Comparison of ENCODE assay signal across 8 cellular contexts in genomic region chr16:89330177-89330856, GRCh38.
DNase-seq lines count a peak whose midpoint lies in the region; ATAC-seq and TF ChIP-seq lines count a peak whose summit lies in the region.

No MANE protein-coding gene starts in this region.

- no peak overlapping the region for H3K4ac ChIP-seq in neuronal stem cell (ENCODE audit: low read length)

- no peak overlapping the region for H2BK15ac ChIP-seq in neuronal stem cell (ENCODE audit: low read length)

- no peak overlapping the region for H2AK5ac ChIP-seq in neuronal stem cell (ENCODE audit: low read depth, low read length)

- H3K79me1 ChIP-seq in neuronal stem cell (ENCODE audit: low read depth, low read length) = peaks cover 14% of the 10 kb centered on the region

- H3K9ac ChIP-seq in neuronal stem cell (ENCODE audit: low read depth, low read length, poor library complexity) = no peak overlapping the region

- in situ Hi-C loops in Panc1 (cut with HindIII; ENCODE audit: low pct_unique_long_range_greater_than_20kb, low sequenced_read_pairs) = no loop called here

- no CpG with 5 or more reads among the region's 25 CpGs for WGBS in neuronal stem cell (ENCODE audit: extremely low coverage in 2 of 2, insufficient read length in 2 of 2, insufficient replicate concordance in 1 of 2), 2 donors

- peak overlapping the region; percentile 44 for H3K23ac ChIP-seq in neuronal stem cell (ENCODE audit: low read depth, low read length, poor library complexity)

- H2BK5ac ChIP-seq in neuronal stem cell (ENCODE audit: low read length) = no peak overlapping the region

- DNase-seq in ELF-1 (ENCODE audit: low read depth, low spot score) (peak; percentile 82), Panc1 (ENCODE audit: low read depth, low spot score) (no peak), neuronal stem cell (ENCODE audit: low spot score) (no peak), HUDEP-2 (lab: John Stamatoyannopoulos, UW; ENCODE audit: unreplicated experiment in 76 of 76) (no peak), NCI-H1694 (lab: John Stamatoyannopoulos, UW) (no peak), HEK293T (ENCODE audit: extremely low spot score) (no peak), SJCRH30 (no peak)
- DNase-seq in effector CD4-positive, alpha-beta T cell = peak; percentile 28

- H2AFZ ChIP-seq in neuronal stem cell (ENCODE audit: low read length) = no peak overlapping the region

- H2BK120ac ChIP-seq in neuronal stem cell (ENCODE audit: low read depth, low read length) = no peak overlapping the region

- no peak overlapping the region for H4K8ac ChIP-seq in neuronal stem cell (ENCODE audit: low read depth, low read length)

- no TSS peak for BruUV-seq in Panc1 (replicated peaks; lab: Mats Ljungman, UMichigan)

- CTCF ChIA-PET in Panc1 (lab: Charles Lee) = interaction anchor here (0.6 kb wide), 1 partner anchor 28 kb away, joined by 3 read pairs; no protein-coding TSS in a partner anchor
- CTCF ChIA-PET in HEK293T (lab: Yijun Ruan, JAX) = no interaction called here

- intact Hi-C loops in Panc1 (cut with micrococcal nuclease; ENCODE audit: unreplicated experiment) = loop anchor here (10.0 kb wide), 1 partner anchor 174 kb away; the partner anchor contains the start of gene SPG7

- POLR2A ChIA-PET in Panc1 (lab: Charles Lee) = interaction anchor here (0.5 kb wide), 1 partner anchor 138 kb away, joined by 3 read pairs; no protein-coding TSS in a partner anchor
- POLR2A ChIA-PET in HEK293T (lab: Yijun Ruan, JAX) = no interaction called here

- TF ChIP-seq CTCF in Panc1 (IDR thresholded peaks at IDR 0.05) = no peak

- H3K4me1 ChIP-seq in Panc1 (ENCODE audit: control insufficient read depth, insufficient read depth, low read length) (peaks cover 87% of the 10 kb centered on the region), neuronal stem cell (ENCODE audit: control insufficient read depth in 2 of 2, insufficient read depth in 1 of 2, low read depth in 1 of 2, low read length in 2 of 2) (peaks cover 32 to 42% of the 10 kb centered on the region in 2 donors), SJCRH30 (peaks cover 23% of the 10 kb centered on the region; the same call in 1 of the 2 replicates)

- H4K91ac ChIP-seq in neuronal stem cell (ENCODE audit: low read depth, low read length, poor library complexity) = no peak overlapping the region

- ATAC-seq in Panc1 = peak; percentile 79

- no peak overlapping the region for H3K18ac ChIP-seq in neuronal stem cell (ENCODE audit: low read length)

- H2BK12ac ChIP-seq in neuronal stem cell (ENCODE audit: low read length) = no peak overlapping the region

- peak overlapping the region; percentile 85 for H3K27ac ChIP-seq in Panc1 (ENCODE audit: low read length)
- no peak overlapping the region for H3K27ac ChIP-seq in neuronal stem cell (replicated peaks; ENCODE audit: low read length)
- H3K27ac ChIP-seq in SJCRH30 = no peak overlapping the region

- H3K9me3 ChIP-seq in Panc1 (ENCODE audit: control insufficient read depth, insufficient read depth, low read depth, low read length) = no peaks in the 10 kb centered on the region
- no peaks in the 10 kb centered on the region for H3K9me3 ChIP-seq in neuronal stem cell (replicated peaks in 1 of 2; ENCODE audit: control insufficient read depth in 2 of 2, insufficient read depth in 1 of 2, low read depth in 1 of 2, low read length in 2 of 2)
- H3K9me3 ChIP-seq in SJCRH30 (replicated peaks) = no peaks in the 10 kb centered on the region

- H3K4me2 ChIP-seq in neuronal stem cell (ENCODE audit: insufficient read depth, low read length, poor library complexity, severe bottlenecking) = no peak overlapping the region

- peak overlapping the region; percentile 3 to 27; a peak in 2 of 4 replicates for H3K4me3 ChIP-seq in Panc1 (ENCODE audit: low read depth in 2 of 2, low read length in 2 of 2)
- no peak overlapping the region for H3K4me3 ChIP-seq in neuronal stem cell (ENCODE audit: low read length in 2 of 2)
- no peak overlapping the region for H3K4me3 ChIP-seq in SJCRH30

- H3K36me3 ChIP-seq in Panc1 (ENCODE audit: control insufficient read depth, insufficient read depth, low read length) (no peaks in the 10 kb centered on the region), neuronal stem cell (replicated peaks in 1 of 2; ENCODE audit: control insufficient read depth in 2 of 2, insufficient read depth in 2 of 2, low read length in 2 of 2) (peaks cover 2 to 10% of the 10 kb centered on the region in 2 donors), SJCRH30 (no peaks in the 10 kb centered on the region)

- no peak overlapping the region for H3K14ac ChIP-seq in neuronal stem cell (ENCODE audit: low read length)

- H3K27me3 ChIP-seq in Panc1 (ENCODE audit: control insufficient read depth, insufficient read depth, low read length) (no peaks in the 10 kb centered on the region), neuronal stem cell (ENCODE audit: control insufficient read depth in 3 of 3, insufficient read depth in 3 of 3, low read depth in 1 of 3, low read length in 3 of 3) (no peaks in the 10 kb centered on the region), SJCRH30 (no peaks in the 10 kb centered on the region)

TF ChIP-seq in HEK293T, 16 proteins besides CTCF, POLR2A, EP300 and RAD21:
- TF ChIP-seq FOXA1 (IDR thresholded peaks at IDR 0.05) = no peak
- no peak for TF ChIP-seq ZNF384 (IDR thresholded peaks at IDR 0.05)
- TF ChIP-seq FOXM1 (IDR thresholded peaks at IDR 0.05; ENCODE audit: borderline replicate concordance) = no peak
- TF ChIP-seq TARDBP (IDR thresholded peaks at IDR 0.05) = no peak
- TF ChIP-seq PKNOX1 (IDR thresholded peaks at IDR 0.05) = no peak
- no peak for TF ChIP-seq L3MBTL2 (conservative IDR thresholded peaks at IDR 0.05)
- no peak for TF ChIP-seq SUZ12 (IDR thresholded peaks at IDR 0.05)
- TF ChIP-seq NFRKB (IDR thresholded peaks at IDR 0.05) = no peak
- TF ChIP-seq FOXK2 (IDR thresholded peaks at IDR 0.05) = no peak
- no peak for TF ChIP-seq LEF1 (IDR thresholded peaks at IDR 0.05; ENCODE audit: borderline replicate concordance)
- no peak for TF ChIP-seq ARNT (IDR thresholded peaks at IDR 0.05)

Comparison
In these comparisons a context has a peak if more than half of its experiments do, and no peak if none do; other contexts are left out.
1. DNase-seq: peak in ELF-1 (single experiment) and effector CD4-positive, alpha-beta T cell (single experiment); none in Panc1 (single experiment), neuronal stem cell (single experiment), HUDEP-2 (0 of 76), NCI-H1694 (single experiment), HEK293T (single experiment) and SJCRH30 (0 of 2).
2. H3K4me3 ChIP-seq: peak in Panc1 (2 of 2); none in neuronal stem cell (0 of 2) and SJCRH30 (single experiment).